ENCODE assay signal across 8 cellular contexts in the genomic region with DNA sequence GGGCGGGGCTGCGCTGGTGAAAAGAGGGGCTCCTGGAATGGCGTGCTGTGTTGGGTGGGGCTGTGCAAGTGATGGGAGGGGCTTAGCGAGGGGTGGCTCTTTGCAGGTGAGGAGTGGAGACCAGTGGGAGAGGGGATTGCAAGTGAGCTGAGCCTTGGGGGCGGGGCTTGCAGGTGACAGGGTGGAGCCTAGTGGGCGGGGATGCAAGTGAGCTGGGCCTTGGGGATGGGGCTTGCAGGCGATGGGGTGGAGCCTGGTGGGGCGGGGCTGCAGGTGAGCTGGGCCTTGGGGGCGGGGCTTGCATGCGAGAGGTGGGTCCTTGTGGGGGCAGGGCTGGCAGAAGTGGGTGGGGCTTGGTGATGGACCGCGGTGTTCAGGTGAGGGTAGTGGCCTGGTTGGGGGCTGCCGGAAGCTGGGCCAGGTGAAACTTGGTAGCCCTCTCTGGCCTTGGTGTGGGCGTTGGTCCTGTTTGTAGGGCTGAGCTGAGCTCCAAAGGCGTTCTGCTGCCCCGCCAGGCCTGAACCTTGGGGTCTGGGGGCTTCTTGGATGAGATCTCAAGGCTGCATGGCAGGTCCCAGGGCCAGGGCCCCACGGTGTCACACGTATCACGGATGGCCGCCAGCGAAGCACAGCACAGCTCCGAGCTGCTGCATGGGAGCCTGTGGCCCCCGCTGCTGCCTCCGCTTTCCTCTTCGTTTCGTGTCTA. TPM values are rescaled to one million over a fixed set of nuclear protein-coding genes. Genes with fewer than 3 reads are reported as not detected.
A peak's percentile ranks its signal among the peaks of the same experiment; 100 is the strongest.
DNase-seq lines count a peak whose midpoint lies in the region; ATAC-seq and TF ChIP-seq lines count a peak whose summit lies in the region.

No MANE protein-coding gene starts in this region.

- H3K4me1 ChIP-seq in mucosa of descending colon (ENCODE audit: low read depth) = peaks cover 8% of the 10 kb centered on the region

- H3K9me3 ChIP-seq in mucosa of descending colon = no peaks in the 10 kb centered on the region

- H3K36me3 ChIP-seq in mucosa of descending colon (ENCODE audit: low read depth) = no peaks in the 10 kb centered on the region

- intact Hi-C loops in mucosa of descending colon (cut with DNase I, micrococcal nuclease) = no loop called here

- ATAC-seq in GM18498 (IDR thresholded peaks at IDR 0.05; ENCODE audit: unreplicated experiment) (peak; percentile 22), HG02884 (IDR thresholded peaks at IDR 0.05; ENCODE audit: unreplicated experiment) (peak; percentile 13), mucosa of descending colon (peak; percentile 83)

- TF ChIP-seq CTCF in mucosa of descending colon (IDR thresholded peaks at IDR 0.05) = no peak

- DNase-seq in 8988T (peak; percentile 45), NCI-H526 treated with DMSO at 0.1 percent for 48 hours (lab: John Stamatoyannopoulos, UW) (peak; percentile 96), mucosa of descending colon (peak; percentile 96 to 98 (median 97)), Kasumi-1 (lab: John Stamatoyannopoulos, UW) (no peak), glomerular visceral epithelial cell (ENCODE audit: extremely low spot score) (no peak)

- no peak overlapping the region for H3K4me3 ChIP-seq in mucosa of descending colon

- peak overlapping the region; percentile 44 for H3K27ac ChIP-seq in cingulate gyrus (ENCODE audit: low read depth, low read length)

RNA-seq across cellular contexts. Expression of a gene that starts 0.7 kb away (rescaled TPM):
- 10 to 100 TPM; 50.8 to 53.9 (median 51.3) TPM for total RNA-seq in mucosa of descending colon

Comparison
In these comparisons a context has a peak if more than half of its experiments do, and no peak if none do; other contexts are left out.
1. DNase-seq: peak in 8988T (single experiment), NCI-H526 treated with DMSO at 0.1 percent for 48 hours (single experiment) and mucosa of descending colon (3 of 3); none in Kasumi-1 (0 of 2) and glomerular visceral epithelial cell (single experiment).
2. ATAC-seq: peak in every context shown above with its lines; median percentile 83 in mucosa of descending colon; 22 in GM18498; 13 in HG02884.